In the genomic region with DNA sequence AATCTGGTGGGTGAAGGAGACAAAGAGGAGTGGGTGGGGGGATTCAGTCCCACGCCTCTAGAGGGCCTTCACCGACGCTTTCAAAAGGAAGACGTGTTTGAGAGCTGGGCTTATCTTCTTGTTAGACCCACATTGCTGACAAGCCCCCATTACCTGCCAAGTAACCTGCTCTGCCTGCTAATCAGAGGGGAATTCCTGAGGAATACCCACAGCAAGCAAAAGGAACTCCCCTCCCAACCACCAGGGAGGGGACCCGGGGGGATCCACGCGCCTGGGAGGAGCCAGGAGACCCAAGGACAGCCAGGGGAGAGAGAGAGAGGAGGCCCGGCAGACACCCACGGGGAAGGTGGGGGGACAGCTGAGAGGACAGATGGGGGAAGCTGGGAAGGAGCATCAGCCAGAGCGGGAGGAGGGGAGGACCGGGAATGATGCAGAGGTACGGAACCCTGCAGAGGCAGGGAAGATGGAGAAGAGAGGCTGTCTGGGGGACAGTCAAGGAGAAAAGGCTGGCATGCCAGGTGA, we compare ENCODE assay signal across 8 cellular contexts.
DNase-seq lines count a peak whose midpoint lies in the region; ATAC-seq and TF ChIP-seq lines count a peak whose summit lies in the region.

No MANE protein-coding gene starts in this region.

- H3K9ac ChIP-seq in NT2/D1 (ENCODE audit: insufficient read length, low read depth), result peak overlapping the region; percentile 90

- H3K4me3 ChIP-seq in GM06990 (replicated peaks; ENCODE audit: low read depth, low read length) (peak overlapping the region; percentile 86), NT2/D1 (ENCODE audit: insufficient read length, low read depth) (peak overlapping the region; percentile 54), neutrophil (ENCODE audit: low read depth in 1 of 2, low read length in 1 of 2) (peak overlapping the region; percentile 66 to 70)

- TF ChIP-seq CTCF in GM06990 (IDR thresholded peaks at IDR 0.05; ENCODE audit: insufficient read depth, low read length, poor library complexity, severe bottlenecking) (peak; percentile 3), neutrophil (IDR thresholded peaks at IDR 0.05) (no peak)

- H3K27me3 ChIP-seq in GM06990 (replicated peaks; ENCODE audit: control insufficient read depth, insufficient read depth, low read length), result no peaks in the 10 kb centered on the region
- no peaks in the 10 kb centered on the region for H3K27me3 ChIP-seq in NT2/D1 (ENCODE audit: insufficient read depth, insufficient read length)
- H3K27me3 ChIP-seq in neutrophil, result no peaks in the 10 kb centered on the region

- peak; percentile 70 for DNase-seq in GM06990 (ENCODE audit: extremely low read depth, insufficient read length)
- no peak for DNase-seq in NT2/D1 (ENCODE audit: low read depth, low spot score)

- H3K4me1 ChIP-seq in NT2/D1 (ENCODE audit: insufficient read depth, insufficient read length), result peaks cover 13% of the 10 kb centered on the region
- peaks cover 46% of the 10 kb centered on the region in 2 experiments for H3K4me1 ChIP-seq in neutrophil (ENCODE audit: control insufficient read depth in 1 of 2, insufficient read depth in 1 of 2, low read depth in 1 of 2, low read length in 1 of 2)

- H3K9me3 ChIP-seq in NT2/D1 (ENCODE audit: insufficient read depth, low read length) (no peaks in the 10 kb centered on the region), neutrophil (no peaks in the 10 kb centered on the region)

- peak overlapping the region; percentile 54 for H3K27ac ChIP-seq in cingulate gyrus (ENCODE audit: low read depth, low read length)
- H3K27ac ChIP-seq in neutrophil, result no peak overlapping the region

- H3K36me3 ChIP-seq in GM06990 (ENCODE audit: control insufficient read depth, insufficient read depth, low read length) (peaks cover 24% of the 10 kb centered on the region), NT2/D1 (ENCODE audit: insufficient read depth, insufficient read length, low read length) (peaks cover 44% of the 10 kb centered on the region), neutrophil (peaks cover 44% of the 10 kb centered on the region)

- ATAC-seq in HG03175 (IDR thresholded peaks at IDR 0.05; ENCODE audit: unreplicated experiment) (no peak), GM19395 (IDR thresholded peaks at IDR 0.05; ENCODE audit: unreplicated experiment) (no peak), GM19397 (IDR thresholded peaks at IDR 0.05; ENCODE audit: unreplicated experiment) (no peak), GM18511 (IDR thresholded peaks at IDR 0.05; ENCODE audit: unreplicated experiment) (no peak)
